ENCODE assay signal across 30 cellular contexts in genomic region chr10:52347327-52347667, GRCh38. TPM values are rescaled to one million over a fixed set of nuclear protein-coding genes. Genes with fewer than 3 reads are reported as not detected.
"Had no signal": no experiment of that assay in that cellular context is flagged by ENCODE, and none has a peak within 500 bp of the region (broad histone marks: within the 10 kb centered on the region; RNA-seq: fewer than 3 reads in every experiment).

No MANE protein-coding gene starts in this region.

- H3K27me3 ChIP-seq: adrenal gland, ascending aorta, breast epithelium, cardiac muscle cell, colonic mucosa, esophagus squamous epithelium had no signal

- ATAC-seq: activated CD8-positive, alpha-beta memory T cell treated with anti-CD3 and anti-CD28 coated beads, Interleukin-2, amount 10 ng/mL, durations not matched to agents 7 days and 5 days; activated CD8-positive, alpha-beta T cell treated with anti-CD3 and anti-CD28 coated beads for 36 hours; activated naive CD8-positive, alpha-beta T cell treated with anti-CD3 and anti-CD28 coated beads, Interleukin-2, amount 50 U/mL, for 24 hours; T-helper 17 cell had no signal

- H3K4me3 ChIP-seq: adrenal gland, ascending aorta, breast epithelium, cardiac muscle cell, colonic mucosa, esophagus squamous epithelium, gastroesophageal sphincter had no signal

- H3K9me3 ChIP-seq: adrenal gland, ascending aorta, colonic mucosa, esophagus squamous epithelium, gastroesophageal sphincter had no signal

- H3K36me3 ChIP-seq: adrenal gland, ascending aorta, breast epithelium, cardiac muscle cell, colonic mucosa, esophagus squamous epithelium, gastroesophageal sphincter had no signal

- DNase-seq: activated CD4-positive, alpha-beta T cell treated with anti-CD3 and anti-CD28 coated beads for 48 hours; activated CD4-positive, alpha-beta T cell treated with anti-CD3 and anti-CD28 coated beads, Interleukin-2, amount 50 U/mL, for 1 hour; activated CD4-positive, alpha-beta T cell treated with anti-CD3 and anti-CD28 coated beads, Interleukin-2, amount 50 U/mL, for 48 hours; activated CD4-positive, CD25-positive, alpha-beta regulatory T cell; activated CD8-positive, alpha-beta memory T cell treated with anti-CD3 and anti-CD28 coated beads, Interleukin-2, amount 10 ng/mL, durations not matched to agents 7 days and 5 days; activated CD8-positive, alpha-beta memory T cell treated with anti-CD3 and anti-CD28 coated beads, Interleukin-2, amount 50 U/mL, for 4 hours; activated CD8-positive, alpha-beta T cell treated with anti-CD3 and anti-CD28 coated beads for 36 hours; activated effector memory CD4-positive, alpha-beta T cell treated with anti-CD3 and anti-CD28 coated beads, Interleukin-2, amount 50 U/mL, for 16 hours; activated naive CD4-positive, alpha-beta T cell treated with anti-CD3 and anti-CD28 coated beads for 36 hours; activated naive CD8-positive, alpha-beta T cell treated with anti-CD3 and anti-CD28 coated beads for 36 hours; activated naive CD8-positive, alpha-beta T cell treated with anti-CD3 and anti-CD28 coated beads, Interleukin-2, amount 50 U/mL, for 24 hours; activated T-cell treated with anti-CD3 and anti-CD28 coated beads, Interleukin-2, amount 50 U/mL, for 1 hour; activated T-cell treated with anti-CD3 and anti-CD28 coated beads, Interleukin-2, amount 50 U/mL, for 48 hours; adrenal gland; amygdala; central memory CD4-positive, alpha-beta T cell; cerebellar nuclear complex; colonic mucosa; effector CD8-positive, alpha-beta T cell; esophagus squamous epithelium; foreskin melanocyte; T-helper 17 cell had no signal

- H3K27ac ChIP-seq: adrenal gland, ascending aorta, breast epithelium, cardiac muscle cell, colonic mucosa, epithelial cell of prostate, esophagus squamous epithelium, gastroesophageal sphincter had no signal

- H3K4me1 ChIP-seq: adrenal gland, ascending aorta, breast epithelium, colonic mucosa, esophagus squamous epithelium, gastroesophageal sphincter had no signal

RNA-seq across cellular contexts. Expression of gene DKK1, which starts 33.2 kb away (rescaled TPM):
- total RNA-seq: activated CD8-positive, alpha-beta memory T cell treated with anti-CD3 and anti-CD28 coated beads for 36 hours; activated CD8-positive, alpha-beta memory T cell treated with anti-CD3 and anti-CD28 coated beads, Interleukin-2, amount 10 ng/mL, durations not matched to agents 7 days and 5 days; activated CD8-positive, alpha-beta T cell treated with anti-CD3 and anti-CD28 coated beads for 36 hours; activated naive CD4-positive, alpha-beta T cell treated with anti-CD3 and anti-CD28 coated beads for 36 hours; activated naive CD8-positive, alpha-beta T cell treated with anti-CD3 and anti-CD28 coated beads for 36 hours; activated T-helper 1 cell treated with anti-CD3 and anti-CD28 coated beads, Interleukin-12 subunit alpha, Interleukin-12 subunit beta, Interleukin-2, Interleukin-4 antibody, amounts not matched to agents 30 ng/mL and 10 ng/mL and 1 ng/mL, durations not matched to agents 14 hours and 24 hours and 36 hours; activated T-helper 2 cell treated with anti-CD3 and anti-CD28 coated beads, Interferon-gamma antibody, Interleukin-2, Interleukin-4, amounts not matched to agents 10 μg/mL and 5 μg/mL and 100 μg/mL, durations not matched to agents 14 hours and 24 hours and 36 hours; T-helper 17 cell had no signal
